19 cellular contexts compared by ENCODE assay signal in the genomic region with DNA sequence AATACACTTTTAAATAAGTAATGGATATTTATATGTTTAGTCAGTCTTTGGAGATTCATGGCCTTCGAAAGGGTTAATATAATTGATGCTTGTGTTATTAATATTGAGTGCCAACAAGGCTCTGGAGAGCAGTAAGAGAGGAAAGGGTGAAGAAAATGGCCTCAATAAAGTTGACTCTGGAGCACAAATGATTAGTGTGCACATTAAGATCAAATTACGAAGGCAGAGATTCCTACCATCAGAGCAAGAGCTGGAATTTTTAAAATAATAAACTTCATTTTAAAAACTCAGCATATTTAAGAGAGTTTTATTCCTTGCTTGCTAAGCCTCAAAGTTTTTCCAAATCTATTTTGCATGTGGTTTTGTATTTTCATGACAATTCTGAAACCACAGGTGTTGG. TPM values are rescaled to one million over a fixed set of nuclear protein-coding genes. Genes with fewer than 3 reads are reported as not detected.
DNase-seq lines count a peak whose midpoint lies in the region; ATAC-seq, FAIRE-seq and TF ChIP-seq lines count a peak whose summit lies in the region.
"Had no signal": no experiment of that assay in that cellular context is flagged by ENCODE, and none has a peak within 500 bp of the region (broad histone marks: within the 10 kb centered on the region; RNA-seq: fewer than 3 reads in every experiment).

No MANE protein-coding gene starts in this region.

- ATAC-seq in GM18909 (IDR thresholded peaks at IDR 0.05; ENCODE audit: poor library complexity, unreplicated experiment) (peak; percentile 11), HG03354 (IDR thresholded peaks at IDR 0.05; ENCODE audit: poor library complexity, severe bottlenecking, unreplicated experiment) (peak; percentile 2), GM12878 (no peak; the same call in 2 of the 3 replicates)
- ATAC-seq: Panc1, WTC11 had no signal

- H3K9me3 ChIP-seq in GM12878 (replicated peaks; ENCODE audit: control insufficient read depth, insufficient read depth, low read length) (no peaks in the 10 kb centered on the region), suprapubic skin (no peaks in the 10 kb centered on the region), ascending aorta (no peaks in the 10 kb centered on the region)
- H3K9me3 ChIP-seq: neutrophil had no signal

- in situ Hi-C loops in GM12878 (cut with MboI) = no loop called here

- H3K36me3 ChIP-seq in GM12878 (ENCODE audit: control insufficient read depth in 2 of 2, insufficient read depth in 2 of 2, low read length in 1 of 2) = no peaks in the 10 kb centered on the region
- no peaks in the 10 kb centered on the region for H3K36me3 ChIP-seq in suprapubic skin
- H3K36me3 ChIP-seq in ascending aorta = no peaks in the 10 kb centered on the region
- H3K36me3 ChIP-seq: neutrophil had no signal

- H3K27me3 ChIP-seq in GM12878 (replicated peaks in 1 of 2; ENCODE audit: control insufficient read depth in 2 of 2, insufficient read depth in 2 of 2, low read length in 1 of 2) = no peaks in the 10 kb centered on the region
- no peaks in the 10 kb centered on the region for H3K27me3 ChIP-seq in suprapubic skin
- no peaks in the 10 kb centered on the region for H3K27me3 ChIP-seq in ascending aorta
- H3K27me3 ChIP-seq: neutrophil had no signal

- no peak overlapping the region for H3K4me3 ChIP-seq in GM12878
- no peak overlapping the region for H3K4me3 ChIP-seq in suprapubic skin
- H3K4me3 ChIP-seq in ascending aorta = no peak overlapping the region
- H3K4me3 ChIP-seq: coronary artery had no signal

- peak overlapping the region; percentile 46 for H3K4me2 ChIP-seq in GM12878 (ENCODE audit: control insufficient read depth, insufficient read depth)

- DNase-seq in GM12878 (ENCODE audit: low read depth, low spot score) (no peak), suprapubic skin (ENCODE audit: low spot score in 2 of 2) (no peak), GF-D8 (lab: John Stamatoyannopoulos, UW) (no peak), NCI-H146 treated with DMSO at 0.1 percent for 48 hours (lab: John Stamatoyannopoulos, UW; ENCODE audit: unreplicated experiment) (no peak), NCI-H2227 (lab: John Stamatoyannopoulos, UW; ENCODE audit: unreplicated experiment) (no peak), ascending aorta (ENCODE audit: low spot score in 2 of 2) (no peak)
- DNase-seq: aorta, HFFc6, immature natural killer cell, Kasumi-1, mesenchymal stem cell, NCI-H1694, NCI-H510A treated with DMSO at 0.1 percent for 48 hours had no signal

- RAD21 ChIA-PET in GM12878 (lab: Charles Lee; ENCODE audit: unreplicated experiment) = no interaction called here

- H3K4me1 ChIP-seq in GM12878 (ENCODE audit: control insufficient read depth, insufficient read depth, low read length) (peaks cover 31% of the 10 kb centered on the region), suprapubic skin (peaks cover 33% of the 10 kb centered on the region), ascending aorta (peaks cover 0 to 8% of the 10 kb centered on the region in 2 donors)

- SMC1A ChIA-PET in GM12878 (lab: Charles Lee; ENCODE audit: uncharacterized antibody, unreplicated experiment) = interaction anchor here (0.7 to 2.1 kb wide), 3 partner anchors 10 to 71 kb away, joined by 3 to 6 read pairs (median 3); no protein-coding TSS in a partner anchor

- no peak overlapping the region for H3K9ac ChIP-seq in GM12878 (ENCODE audit: control insufficient read depth, insufficient read depth, low read length)

- BruUV-seq in GM12878 (replicated peaks; lab: Mats Ljungman, UMichigan) = no TSS peak

- CTCF ChIA-PET in GM12878 (lab: Yijun Ruan, JAX) = no interaction called here

- peaks cover 3% of the 10 kb centered on the region for H3K79me2 ChIP-seq in GM12878 (ENCODE audit: control insufficient read depth, insufficient read depth, low read length)

- intact Hi-C loops in GM12878 (cut with micrococcal nuclease; ENCODE audit: unreplicated experiment) (no loop called here), ascending aorta (cut with DNase I) (no loop called here)

- no peak for TF ChIP-seq RAD21 in GM12878 (IDR thresholded peaks at IDR 0.05; ENCODE audit: insufficient read depth, low read depth, low read length)

- TF ChIP-seq CTCF in GM12878 (IDR thresholded peaks at IDR 0.05 in 2 of 3, conservative IDR thresholded peaks at IDR 0.05 in 1 of 3; ENCODE audit: control insufficient read depth in 2 of 3, extremely low read depth in 1 of 3, insufficient read depth in 1 of 3, low read depth in 3 of 3, low read length in 3 of 3) = no peak
- TF ChIP-seq CTCF in suprapubic skin (IDR thresholded peaks at IDR 0.05) = no peak
- no peak for TF ChIP-seq CTCF in ascending aorta (IDR thresholded peaks at IDR 0.05)

- H2AFZ ChIP-seq in GM12878 (ENCODE audit: control insufficient read depth, low read depth, low read length) = no peak overlapping the region

- H4K20me1 ChIP-seq in GM12878 (ENCODE audit: control insufficient read depth, insufficient read depth) = no peaks in the 10 kb centered on the region

- TF ChIP-seq POLR2A in GM12878 (IDR thresholded peaks at IDR 0.05; ENCODE audit: low read depth, low read length) (no peak), suprapubic skin (IDR thresholded peaks at IDR 0.05) (no peak)

- POLR2A ChIA-PET in GM12878 (lab: Charles Lee) = no interaction called here

- 97% methylated on average over 2 of the region's 2 CpGs for WGBS in GM12878 (ENCODE audit: insufficient coverage, insufficient replicate concordance, low lambda C conversion rate, missing lambda C conversion rate)
- WGBS in suprapubic skin = 69% methylated on average over 2 of the region's 2 CpGs

- no peak for FAIRE-seq in GM12878 (lab: Jason Lieb, UNC)

- H3K27ac ChIP-seq in GM12878 (ENCODE audit: control insufficient read depth, insufficient read depth) (peak overlapping the region; percentile 18; the same call in 1 of the 2 replicates), suprapubic skin (peak overlapping the region; percentile 10), ascending aorta (peak overlapping the region in 1 of 2 donors; percentile 6)
- H3K27ac ChIP-seq: neutrophil had no signal

- TF ChIP-seq EP300 in GM12878 (IDR thresholded peaks at IDR 0.05; ENCODE audit: borderline replicate concordance in 1 of 2, control insufficient read depth in 1 of 2, low read depth in 2 of 2, low read length in 2 of 2) (no peak), suprapubic skin (IDR thresholded peaks at IDR 0.05) (no peak)

TF ChIP-seq in GM12878, 131 proteins besides CTCF, POLR2A, EP300 and RAD21:
- TF ChIP-seq HDAC6 (IDR thresholded peaks at IDR 0.05; ENCODE audit: unreplicated experiment) = no peak
- TF ChIP-seq RUNX3 (IDR thresholded peaks at IDR 0.05; ENCODE audit: low read length) = peak; percentile 64; the same call in 1 of the 2 replicates
TF ChIP-seq in GM12878: peak in this region for 1.

RNA-seq across cellular contexts. Expression of a gene that starts 14.8 kb away (rescaled TPM):
- total RNA-seq in GM12878 (2013; cell fraction: nucleolus; rRNA removed) = 21.4 and 23.9 TPM in 2 replicates
- total RNA-seq in GM12878 (2014; rRNA removed) (14.4 and 15.4 TPM in 2 replicates), GM12878 (2014; rRNA removed; fragmentation: Illumina TruSeq; extraction: Trizol) (13.4 TPM in 2 replicates), GM12878 (2021) (21.2 and 22.6 TPM in 2 replicates), suprapubic skin (10 to 100 TPM; 36.2 to 79.0 (median 57.2) TPM), ascending aorta (26.5 TPM)
- 9.2 TPM for polyA plus RNA-seq in GM12878 (2011; ENCODE audit: low read depth)
- polyA plus RNA-seq in GM12878 (2011; rRNA removed) (11.5 and 14.5 TPM in 2 replicates), GM12878 (2014; fragmentation: Illumina TruSeq; extraction: Trizol) (13.3 and 15.0 TPM in 2 replicates), GM12878 (2014; fragmentation: Nextera tagmentation; extraction: Ambion mirVana) (1 to 10 TPM; 5.0 to 5.2 TPM), GM12878 (2014; rRNA removed) (9.5 and 11.5 TPM in 2 replicates), GM12878 (2016; fragmentation: Nextera tagmentation; extraction: Ambion mirVana) (10 to 100 TPM in 1 of 2 experiments, 1 to 10 TPM in 1; 2.4 to 15.6 TPM)
- polyA plus RNA-seq in GM12878 (2011; cell fraction: cytosol; rRNA removed) = 9.0 and 10.3 TPM in 2 replicates
- polyA plus RNA-seq in GM12878 (2011; cell fraction: nucleus; rRNA removed) = 3.5 and 4.3 TPM in 2 replicates
- polyA plus RNA-seq in GM12878 (2012) = 9.1 and 12.0 TPM in 2 replicates
- polyA minus RNA-seq in GM12878 (2011; rRNA and poly(A)+ RNA removed) = 27.1 and 32.2 TPM in 2 replicates
- polyA minus RNA-seq in GM12878 (2011; cell fraction: cytosol; rRNA and poly(A)+ RNA removed) = 6.1 and 8.7 TPM in 2 replicates
- 4.8 and 7.1 TPM in 2 replicates for polyA minus RNA-seq in GM12878 (2011; cell fraction: nucleus; rRNA and poly(A)+ RNA removed)
